23 cellular contexts compared by ENCODE assay signal in the genomic region with DNA sequence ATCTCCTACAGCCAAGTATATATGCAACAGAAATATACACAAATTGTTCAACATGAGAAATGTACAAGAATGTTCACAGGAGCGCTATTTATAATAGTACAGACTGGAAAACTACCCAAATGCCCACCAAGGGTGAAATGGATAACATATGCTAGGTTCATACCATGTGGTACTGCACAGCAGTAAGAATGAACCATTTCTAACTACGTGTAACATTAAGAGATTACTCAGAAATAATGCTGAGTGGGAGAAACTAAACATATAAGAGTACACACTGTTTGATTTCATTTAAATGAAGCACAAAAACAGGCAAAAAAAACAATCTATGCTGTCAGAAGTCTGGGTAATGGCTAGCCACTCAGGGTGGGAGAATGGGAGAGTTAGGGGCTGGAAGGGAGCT. TPM values are rescaled to one million over a fixed set of nuclear protein-coding genes. Genes with fewer than 3 reads are reported as not detected.
"Had no signal": no experiment of that assay in that cellular context is flagged by ENCODE, and none has a peak within 500 bp of the region (broad histone marks: within the 10 kb centered on the region; RNA-seq: fewer than 3 reads in every experiment).

No MANE protein-coding gene starts in this region.

- H3K9me3 Mint-ChIP-seq: activated CD4-positive, alpha-beta T cell treated with anti-CD3 and anti-CD28 coated beads, Interleukin-2, amount 10 ng/mL, durations not matched to agents 7 days and 5 days; effector memory CD8-positive, alpha-beta T cell; nephron progenitor cell; stimulated activated naive CD8-positive, alpha-beta T cell treated with anti-CD3 and anti-CD28 coated beads, Interleukin-15, amount 100 ng/mL, for 72 hours; T-cell had no signal

- H3K27ac Mint-ChIP-seq: activated CD4-positive, alpha-beta T cell treated with anti-CD3 and anti-CD28 coated beads, Interleukin-2, amount 10 ng/mL, durations not matched to agents 7 days and 5 days; activated CD8-positive, alpha-beta T cell treated with anti-CD3 and anti-CD28 coated beads, Interleukin-2, amount 10 ng/mL, durations not matched to agents 7 days and 5 days; effector memory CD8-positive, alpha-beta T cell; nephron progenitor cell; stimulated activated naive CD8-positive, alpha-beta T cell treated with anti-CD3 and anti-CD28 coated beads, Interleukin-15, amount 100 ng/mL, for 72 hours; T-cell had no signal

- DNase-seq: activated CD4-positive, alpha-beta T cell treated with anti-CD3 and anti-CD28 coated beads, Interleukin-2, amount 10 ng/mL, durations not matched to agents 7 days and 5 days; activated CD4-positive, CD25-positive, alpha-beta regulatory T cell; activated CD8-positive, alpha-beta memory T cell treated with anti-CD3 and anti-CD28 coated beads, Interleukin-2, amount 50 U/mL, for 48 hours; activated CD8-positive, alpha-beta T cell treated with anti-CD3 and anti-CD28 coated beads, Interleukin-2, amount 10 ng/mL, durations not matched to agents 7 days and 5 days; activated effector memory CD4-positive, alpha-beta T cell treated with Interleukin-2 at 50 U/mL for 16 hours; activated naive CD4-positive, alpha-beta T cell treated with anti-CD3 and anti-CD28 coated beads, Interleukin-2, amount 50 U/mL, for 16 hours; activated T-cell treated with anti-CD3 and anti-CD28 coated beads, Interleukin-2, amount 50 U/mL, for 48 hours; effector memory CD8-positive, alpha-beta T cell; esophagus squamous epithelium; hypothalamus; islet precursor cell; left colon; lower lobe of right lung; nephron progenitor cell; nucleus accumbens; SK-N-SH; stimulated activated CD4-positive, alpha-beta T cell treated with anti-CD3 and anti-CD28 coated beads, Interleukin-2, amount 100 ng/mL, for 48 hours; stimulated activated naive CD8-positive, alpha-beta T cell treated with anti-CD3 and anti-CD28 coated beads, Interleukin-15, amount 100 ng/mL, for 72 hours; T-cell; T1000; upper lobe of left lung had no signal

- H3K4me2 ChIP-seq: SK-N-SH had no signal

- H3K27me3 Mint-ChIP-seq: effector memory CD8-positive, alpha-beta T cell; stimulated activated naive CD8-positive, alpha-beta T cell treated with anti-CD3 and anti-CD28 coated beads, Interleukin-15, amount 100 ng/mL, for 72 hours had no signal

- H3K36me3 ChIP-seq: esophagus squamous epithelium, lower lobe of right lung, upper lobe of left lung had no signal

- H3K9me3 ChIP-seq: esophagus squamous epithelium, lower lobe of right lung, SK-N-SH, upper lobe of left lung had no signal

- H3K36me3 Mint-ChIP-seq: T-cell had no signal

- H3K9ac ChIP-seq: SK-N-SH had no signal

- H3K4me3 Mint-ChIP-seq: activated CD4-positive, alpha-beta T cell treated with anti-CD3 and anti-CD28 coated beads, Interleukin-2, amount 10 ng/mL, durations not matched to agents 7 days and 5 days; activated CD8-positive, alpha-beta T cell treated with anti-CD3 and anti-CD28 coated beads, Interleukin-2, amount 10 ng/mL, durations not matched to agents 7 days and 5 days; effector memory CD8-positive, alpha-beta T cell; nephron progenitor cell; stimulated activated naive CD8-positive, alpha-beta T cell treated with anti-CD3 and anti-CD28 coated beads, Interleukin-15, amount 100 ng/mL, for 72 hours; T-cell had no signal

- ATAC-seq: activated CD8-positive, alpha-beta T cell treated with anti-CD3 and anti-CD28 coated beads, Interleukin-2, amount 10 ng/mL, durations not matched to agents 7 days and 5 days; effector memory CD8-positive, alpha-beta T cell; left colon; stimulated activated naive CD8-positive, alpha-beta T cell treated with anti-CD3 and anti-CD28 coated beads, Interleukin-15, amount 100 ng/mL, for 72 hours; T-cell had no signal

- H3K4me1 Mint-ChIP-seq: activated CD4-positive, alpha-beta T cell treated with anti-CD3 and anti-CD28 coated beads, Interleukin-2, amount 10 ng/mL, durations not matched to agents 7 days and 5 days; stimulated activated naive CD8-positive, alpha-beta T cell treated with anti-CD3 and anti-CD28 coated beads, Interleukin-15, amount 100 ng/mL, for 72 hours; T-cell had no signal

- H3K27ac ChIP-seq: esophagus squamous epithelium, lower lobe of right lung had no signal

- H3K4me3 ChIP-seq: esophagus squamous epithelium, lower lobe of right lung, upper lobe of left lung had no signal

- H3K27me3 ChIP-seq: esophagus squamous epithelium, upper lobe of left lung had no signal

RNA-seq across cellular contexts. Expression of a gene that starts 45.8 kb away (rescaled TPM):
- polyA plus RNA-seq: SK-N-SH had no signal

RNA-seq across cellular contexts. Expression of a gene that starts 49.2 kb away (rescaled TPM):
- total RNA-seq: activated CD4-positive, alpha-beta T cell treated with anti-CD3 and anti-CD28 coated beads, Interleukin-2, amount 10 ng/mL, durations not matched to agents 7 days and 5 days; activated CD8-positive, alpha-beta T cell treated with anti-CD3 and anti-CD28 coated beads, Interleukin-2, amount 10 ng/mL, durations not matched to agents 7 days and 5 days; cardiac septum; dermis microvascular lymphatic vessel endothelial cell had no signal
- polyA plus RNA-seq: SK-N-SH had no signal
